16 cellular contexts compared by ENCODE assay signal in genomic region chr12:50196537-50196936, GRCh38. TPM values are rescaled to one million over a fixed set of nuclear protein-coding genes. Genes with fewer than 3 reads are reported as not detected.
A peak's percentile ranks its signal among the peaks of the same experiment; 100 is the strongest.
DNase-seq lines count a peak whose midpoint lies in the region; ATAC-seq and TF ChIP-seq lines count a peak whose summit lies in the region.
"Had no signal": no experiment of that assay in that cellular context is flagged by ENCODE, and none has a peak within 500 bp of the region (broad histone marks: within the 10 kb centered on the region; RNA-seq: fewer than 3 reads in every experiment).

No MANE protein-coding gene starts in this region.

- DNase-seq in CD4-positive, CD25-positive, alpha-beta regulatory T cell, result no peak
- DNase-seq in HFFc6 (no peak), SJCRH30 (no peak), mucosa of descending colon (no peak), left ventricle myocardium inferior (no peak), esophagus muscularis mucosa (ENCODE audit: extremely low spot score) (no peak)
- no peak for DNase-seq in activated effector memory CD4-positive, alpha-beta T cell treated with anti-CD3 and anti-CD28 coated beads, Interleukin-2, amount 50 U/mL, for 16 hours
- DNase-seq: body of pancreas, erythroblast, left ventricle myocardium superior, nucleus accumbens, right lobe of liver, T-cell, upper lobe of left lung had no signal

- no peaks in the 10 kb centered on the region for H3K27me3 Mint-ChIP-seq in CD4-positive, CD25-positive, alpha-beta regulatory T cell
- no peaks in the 10 kb centered on the region for H3K27me3 Mint-ChIP-seq in HFFc6 (ENCODE audit: insufficient read depth)
- H3K27me3 Mint-ChIP-seq: activated naive CD8-positive, alpha-beta T cell; stimulated activated naive CD8-positive, alpha-beta T cell treated with anti-CD3 and anti-CD28 coated beads, Interleukin-15, Interleukin-2, amounts not matched to agents 100 ng/mL and 50 ng/mL, for 24 hours; T-cell had no signal

- TF ChIP-seq CTCF in HFFc6 (IDR thresholded peaks at IDR 0.05) (no peak), mucosa of descending colon (IDR thresholded peaks at IDR 0.05) (no peak), left ventricle myocardium inferior (IDR thresholded peaks at IDR 0.05; ENCODE audit: borderline replicate concordance) (no peak), esophagus muscularis mucosa (IDR thresholded peaks at IDR 0.05) (no peak)

- TF ChIP-seq POLR2A in esophagus muscularis mucosa (IDR thresholded peaks at IDR 0.05; ENCODE audit: low read depth), result no peak

- H3K36me3 Mint-ChIP-seq in CD4-positive, CD25-positive, alpha-beta regulatory T cell, result peaks cover 43% of the 10 kb centered on the region
- H3K36me3 Mint-ChIP-seq in HFFc6 (ENCODE audit: low read depth), result peaks cover 64% of the 10 kb centered on the region

- H3K9me3 ChIP-seq in CD4-positive, CD25-positive, alpha-beta regulatory T cell (ENCODE audit: control insufficient read depth in 2 of 2, low read length in 2 of 2), result no peaks in the 10 kb centered on the region
- H3K9me3 ChIP-seq in SJCRH30 (replicated peaks) (no peaks in the 10 kb centered on the region), mucosa of descending colon (no peaks in the 10 kb centered on the region), left ventricle myocardium inferior (replicated peaks) (no peaks in the 10 kb centered on the region), esophagus muscularis mucosa (no peaks in the 10 kb centered on the region)
- H3K9me3 ChIP-seq: body of pancreas, right lobe of liver, upper lobe of left lung had no signal

- intact Hi-C loops in mucosa of descending colon (cut with DNase I, micrococcal nuclease) (no loop called here), left ventricle myocardium inferior (cut with micrococcal nuclease) (no loop called here), esophagus muscularis mucosa (cut with DNase I) (no loop called here)

- H3K9me3 Mint-ChIP-seq in CD4-positive, CD25-positive, alpha-beta regulatory T cell, result no peaks in the 10 kb centered on the region
- no peaks in the 10 kb centered on the region; the same call in 1 of the 2 replicates for H3K9me3 Mint-ChIP-seq in HFFc6
- H3K9me3 Mint-ChIP-seq: stimulated activated naive CD8-positive, alpha-beta T cell treated with anti-CD3 and anti-CD28 coated beads, Interleukin-15, Interleukin-2, amounts not matched to agents 100 ng/mL and 50 ng/mL, for 24 hours; T-cell had no signal

- no peak overlapping the region for H3K4me3 Mint-ChIP-seq in CD4-positive, CD25-positive, alpha-beta regulatory T cell
- H3K4me3 Mint-ChIP-seq in HFFc6, result peak overlapping the region; percentile 31; the same call in 1 of the 2 replicates
- H3K4me3 Mint-ChIP-seq: activated naive CD8-positive, alpha-beta T cell; stimulated activated naive CD8-positive, alpha-beta T cell treated with anti-CD3 and anti-CD28 coated beads, Interleukin-15, Interleukin-2, amounts not matched to agents 100 ng/mL and 50 ng/mL, for 24 hours; T-cell had no signal

- H3K27ac Mint-ChIP-seq in CD4-positive, CD25-positive, alpha-beta regulatory T cell, result peak overlapping the region in 2 of 3 donors; percentile 17 to 74
- H3K27ac Mint-ChIP-seq in HFFc6, result peak overlapping the region; percentile 83
- H3K27ac Mint-ChIP-seq: activated naive CD8-positive, alpha-beta T cell; stimulated activated naive CD8-positive, alpha-beta T cell treated with anti-CD3 and anti-CD28 coated beads, Interleukin-15, Interleukin-2, amounts not matched to agents 100 ng/mL and 50 ng/mL, for 24 hours; T-cell had no signal

- no peaks in the 10 kb centered on the region for H3K4me1 ChIP-seq in CD4-positive, CD25-positive, alpha-beta regulatory T cell (ENCODE audit: control insufficient read depth, insufficient read depth, low read length, poor library complexity, severe bottlenecking)
- peaks cover 44% of the 10 kb centered on the region for H3K4me1 ChIP-seq in SJCRH30
- peaks cover 9% of the 10 kb centered on the region for H3K4me1 ChIP-seq in mucosa of descending colon (ENCODE audit: low read depth)
- H3K4me1 ChIP-seq in left ventricle myocardium inferior, result no peaks in the 10 kb centered on the region
- H3K4me1 ChIP-seq in esophagus muscularis mucosa, result peaks cover 0 to 11% (median 3%) of the 10 kb centered on the region in 4 donors
- H3K4me1 ChIP-seq: right lobe of liver, upper lobe of left lung had no signal

- ATAC-seq in CD4-positive, CD25-positive, alpha-beta regulatory T cell (ENCODE audit: low read depth in 2 of 2), result no peak
- ATAC-seq in mucosa of descending colon, result peak; percentile 15
- ATAC-seq: body of pancreas, left ventricle myocardium superior, T-cell had no signal

- peaks cover 65% of the 10 kb centered on the region for H3K36me3 ChIP-seq in CD4-positive, CD25-positive, alpha-beta regulatory T cell (ENCODE audit: control insufficient read depth, insufficient read depth, low read length)
- H3K36me3 ChIP-seq in SJCRH30 (peaks cover 52% of the 10 kb centered on the region), mucosa of descending colon (ENCODE audit: low read depth) (peaks cover 4% of the 10 kb centered on the region), left ventricle myocardium inferior (peaks cover 89% of the 10 kb centered on the region), esophagus muscularis mucosa (peaks cover 29 to 87% (median 72%) of the 10 kb centered on the region in 4 donors)

- H3K27ac ChIP-seq in CD4-positive, CD25-positive, alpha-beta regulatory T cell (ENCODE audit: insufficient read depth, low read length, poor library complexity, severe bottlenecking), result no peak overlapping the region
- H3K27ac ChIP-seq in SJCRH30 (peak overlapping the region; percentile 69), left ventricle myocardium inferior (replicated peaks) (no peak overlapping the region), esophagus muscularis mucosa (replicated peaks in 1 of 4) (no peak overlapping the region)
- H3K27ac ChIP-seq: body of pancreas, right lobe of liver, upper lobe of left lung had no signal

- no peaks in the 10 kb centered on the region for H3K27me3 ChIP-seq in CD4-positive, CD25-positive, alpha-beta regulatory T cell (ENCODE audit: control insufficient read depth, insufficient read depth, low read length)
- H3K27me3 ChIP-seq in SJCRH30 (no peaks in the 10 kb centered on the region), left ventricle myocardium inferior (ENCODE audit: low read depth) (no peaks in the 10 kb centered on the region), esophagus muscularis mucosa (no peaks in the 10 kb centered on the region)
- H3K27me3 ChIP-seq: body of pancreas, right lobe of liver, upper lobe of left lung had no signal

- WGBS in esophagus muscularis mucosa, result 54% methylated on average over 4 of the region's 4 CpGs

- no peak for TF ChIP-seq EP300 in esophagus muscularis mucosa (IDR thresholded peaks at IDR 0.05)

- no peak overlapping the region for H3K4me3 ChIP-seq in CD4-positive, CD25-positive, alpha-beta regulatory T cell (ENCODE audit: low read depth, low read length)
- H3K4me3 ChIP-seq in SJCRH30 (no peak overlapping the region), mucosa of descending colon (no peak overlapping the region), left ventricle myocardium inferior (no peak overlapping the region), esophagus muscularis mucosa (no peak overlapping the region)
- H3K4me3 ChIP-seq: body of pancreas, right lobe of liver, upper lobe of left lung had no signal

- H3K4me1 Mint-ChIP-seq in CD4-positive, CD25-positive, alpha-beta regulatory T cell, result peaks cover 0 to 9% (median 4%) of the 10 kb centered on the region in 4 donors
- peaks cover 69% of the 10 kb centered on the region for H3K4me1 Mint-ChIP-seq in HFFc6 (ENCODE audit: low read depth)
- H3K4me1 Mint-ChIP-seq: T-cell had no signal

RNA-seq across cellular contexts. Expression of gene CERS5, which starts 29.4 kb away (rescaled TPM):
- 61.9 TPM for total RNA-seq in CD4-positive, CD25-positive, alpha-beta regulatory T cell
- 10 to 100 TPM; 45.4 to 59.6 (median 51.8) TPM for polyA plus RNA-seq in CD4-positive, CD25-positive, alpha-beta regulatory T cell
- 10 to 100 TPM; 48.0 to 69.3 (median 60.3) TPM for total RNA-seq in HFFc6 (2021; fragmentation: NEBNext Ultra II Directional; extraction: Animal tissue kit (Norgen Biotek cat#: 25700))
- 43.4 and 58.7 TPM in 2 replicates for total RNA-seq in SJCRH30 (2014; rRNA removed; shearing (Covaris generic))
- total RNA-seq in mucosa of descending colon (10 to 100 TPM; 21.0 to 26.2 (median 23.0) TPM), left ventricle myocardium inferior (7.6 TPM), esophagus muscularis mucosa (10 to 100 TPM; 23.0 to 33.6 (median 27.5) TPM)
